10 cellular contexts compared by ENCODE assay signal in the genomic region with DNA sequence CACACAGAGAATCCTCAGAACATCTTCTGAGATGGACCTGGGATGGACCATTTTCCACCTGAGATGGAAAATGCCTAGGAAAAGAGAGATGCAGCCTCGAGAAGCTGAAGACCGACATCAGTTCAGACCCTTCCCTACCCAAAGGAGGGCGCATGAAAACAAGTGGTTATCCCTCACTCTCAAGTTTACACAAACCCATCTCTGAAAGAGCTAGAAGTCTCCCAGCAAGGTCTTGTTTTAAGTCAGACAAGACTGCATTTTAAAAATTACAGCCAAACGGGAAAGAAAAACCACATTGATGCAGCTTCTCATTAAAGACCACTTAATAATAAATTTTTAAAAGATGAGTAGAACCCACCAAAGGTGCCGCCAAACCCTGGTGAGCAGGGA. TPM values are rescaled to one million over a fixed set of nuclear protein-coding genes. Genes with fewer than 3 reads are reported as not detected.
DNase-seq lines count a peak whose midpoint lies in the region; ATAC-seq and TF ChIP-seq lines count a peak whose summit lies in the region.
"Had no signal": no experiment of that assay in that cellular context is flagged by ENCODE, and none has a peak within 500 bp of the region (broad histone marks: within the 10 kb centered on the region; RNA-seq: fewer than 3 reads in every experiment).

No MANE protein-coding gene starts in this region.

- H3K9me3 ChIP-seq in Caco-2 (no peaks in the 10 kb centered on the region), KOPT-K1 (ENCODE audit: insufficient read depth, low read length, poor library complexity, severe bottlenecking) (peaks cover 19% of the 10 kb centered on the region)

- CTCF ChIA-PET in Caco-2 (lab: Charles Lee) (interaction anchor here (0.7 to 1.7 kb wide), 3 partner anchors 25 to 163 kb away, joined by 3 to 6 read pairs (median 3); no protein-coding TSS in a partner anchor), HEK293T (lab: Yijun Ruan, JAX) (no interaction called here)

- no peaks in the 10 kb centered on the region for H3K27me3 ChIP-seq in Caco-2 (replicated peaks; ENCODE audit: control insufficient read depth, insufficient read depth, low read length)

- H3K27me3 Mint-ChIP-seq in Caco-2 (ENCODE audit: insufficient read depth, unreplicated experiment) (no peaks in the 10 kb centered on the region), natural killer cell (ENCODE audit: low read depth in 2 of 2) (peaks cover 37 to 70% of the 10 kb centered on the region in 2 donors)

- POLR2A ChIA-PET in Caco-2 (lab: Charles Lee) (no interaction called here), HEK293T (lab: Yijun Ruan, JAX) (interaction anchor here (1.1 kb wide), 1 partner anchor 10 kb away, joined by 4 read pairs; no protein-coding TSS in a partner anchor)

- H3K4me3 Mint-ChIP-seq in Caco-2 (ENCODE audit: unreplicated experiment) (peak overlapping the region; percentile 81), natural killer cell (peak overlapping the region; percentile 41)

- H3K4me1 Mint-ChIP-seq in Caco-2 (ENCODE audit: low read depth, unreplicated experiment) (peaks cover 49% of the 10 kb centered on the region), natural killer cell (peaks cover 0 to 4% of the 10 kb centered on the region in 2 donors)

- H3K9me3 Mint-ChIP-seq in Caco-2 (ENCODE audit: unreplicated experiment) (no peaks in the 10 kb centered on the region), natural killer cell (peaks cover 0 to 2% of the 10 kb centered on the region in 2 donors)

- intact Hi-C loops in Caco-2 (cut with micrococcal nuclease; ENCODE audit: unreplicated experiment) (loop anchor here (5.0 to 10.0 kb wide), 3 partner anchors 77 to 132 kb away; no protein-coding TSS in a partner anchor), natural killer cell (cut with micrococcal nuclease) (no loop called here)

- H3K27ac Mint-ChIP-seq in Caco-2 (ENCODE audit: unreplicated experiment) (peak overlapping the region; percentile 46), natural killer cell (no peak overlapping the region)

- H3K27ac ChIP-seq in KOPT-K1 (ENCODE audit: low read depth, low read length, poor library complexity, severe bottlenecking) (peak overlapping the region; percentile 65), caudate nucleus (ENCODE audit: low read depth, low read length) (peak overlapping the region; percentile 60)

- TSS peak; percentile 23 for BruUV-seq in Caco-2 (replicated peaks; lab: Mats Ljungman, UMichigan)

- DNase-seq in Caco-2 (no peak), caudate nucleus (lab: John Stamatoyannopoulos, UW) (no peak), natural killer cell (no peak), NCI-H774 (lab: John Stamatoyannopoulos, UW) (no peak), HEK293T (ENCODE audit: extremely low spot score) (no peak)
- DNase-seq: COR-L47 had no signal

- TF ChIP-seq CTCF in Caco-2 (IDR thresholded peaks at IDR 0.05; ENCODE audit: insufficient read depth in 1 of 2, low read depth in 1 of 2, low read length in 1 of 2, severe bottlenecking in 1 of 2, unreplicated experiment in 1 of 2) (no peak), natural killer cell (IDR thresholded peaks at IDR 0.05) (no peak)

- ATAC-seq in natural killer cell (no peak), HG03196 (IDR thresholded peaks at IDR 0.05; ENCODE audit: unreplicated experiment) (no peak), GM21723 (IDR thresholded peaks at IDR 0.05; ENCODE audit: unreplicated experiment) (no peak)
- ATAC-seq: K562 had no signal

- peaks cover 49% of the 10 kb centered on the region for H3K4me1 ChIP-seq in Caco-2

- H3K36me3 ChIP-seq in Caco-2 (ENCODE audit: control insufficient read depth, insufficient read depth, low read length): no peaks in the 10 kb centered on the region
- H3K36me3 ChIP-seq in KOPT-K1 (ENCODE audit: insufficient read depth, low read length): 0 out of 2 replicates have a peak, but pooled peaks cover 13% of the 10 kb centered on the region

- H3K36me3 Mint-ChIP-seq in Caco-2 (ENCODE audit: insufficient read depth, unreplicated experiment) (peaks cover 6% of the 10 kb centered on the region), natural killer cell (peaks cover 8% of the 10 kb centered on the region)

- H3K4me3 ChIP-seq in Caco-2 (ENCODE audit: low read depth, low read length): peak overlapping the region; percentile 54
- H3K4me3 ChIP-seq: K562 had no signal

TF ChIP-seq in HEK293T, 16 proteins besides CTCF, POLR2A, EP300 and RAD21:
- TF ChIP-seq ZNF384 (IDR thresholded peaks at IDR 0.05): no peak

RNA-seq across cellular contexts. Expression of a gene that starts 1.3 kb away (rescaled TPM):
- total RNA-seq in Caco-2 (2022) (16.9 and 20.7 TPM in 2 replicates), natural killer cell (under 1 TPM in 2 of 3 donors, not detected in 1; 0.26 to 0.33 TPM)

Comparison
In these comparisons a context has a peak if more than half of its experiments do, and no peak if none do; other contexts are left out.
1. RNA of a gene that starts 1.3 kb away (total RNA-seq): 16.9 to 20.7 TPM in Caco-2; 0.26 to 0.33 TPM in natural killer cell; every median in the first group is over 10 times any median in the second.